ENCODE assay signal across 15 cellular contexts in genomic region chr13:47932953-47933687, GRCh38.
A peak's percentile ranks its signal among the peaks of the same experiment; 100 is the strongest.
DNase-seq lines count a peak whose midpoint lies in the region; ATAC-seq, FAIRE-seq and TF ChIP-seq lines count a peak whose summit lies in the region.
"Had no signal": no experiment of that assay in that cellular context is flagged by ENCODE, and none has a peak within 500 bp of the region (broad histone marks: within the 10 kb centered on the region; RNA-seq: fewer than 3 reads in every experiment).

No MANE protein-coding gene starts in this region.

- H4K8ac ChIP-seq in H1 (ENCODE audit: extremely low read depth, insufficient read depth, low read length): no peak overlapping the region

- TF ChIP-seq POLR2A in H1 (IDR thresholded peaks at IDR 0.05; ENCODE audit: control extremely low read depth in 1 of 2, low read depth in 2 of 2, low read length in 2 of 2): no peak

- WGBS in H1 (ENCODE audit: extremely low coverage in 1 of 2, insufficient coverage in 1 of 2, insufficient read length in 1 of 2, insufficient replicate concordance in 2 of 2, low coverage in 1 of 2, low lambda C conversion rate in 2 of 2, missing lambda C conversion rate in 1 of 2), 2 experiments: 80% methylated on average over 3 of the region's 3 CpGs; no CpG with 5 or more reads in 1 of the 2 experiments

- peaks cover 2 to 4% of the 10 kb centered on the region in 2 donors for H3K36me3 Mint-ChIP-seq in activated T-cell treated with anti-CD3 and anti-CD28 coated beads, Interleukin-2, amount 50 U/mL, for 72 hours (ENCODE audit: insufficient read depth in 2 of 2)

- no peaks in the 10 kb centered on the region; the same call in 1 of the 2 replicates for H3K27me3 ChIP-seq in BLaER1
- no peaks in the 10 kb centered on the region for H3K27me3 ChIP-seq in H1 (replicated peaks in 1 of 4; ENCODE audit: control insufficient read depth in 3 of 4, extremely low read depth in 1 of 4, insufficient read depth in 3 of 4, low read length in 3 of 4)

- no peak overlapping the region for H3K56ac ChIP-seq in H1 (replicated peaks; ENCODE audit: insufficient read length, low read depth, low read length)

- H3K9ac ChIP-seq in BLaER1 (no peak overlapping the region), H1 (replicated peaks in 1 of 4; ENCODE audit: extremely low read depth in 1 of 4, low read depth in 3 of 4, low read length in 3 of 4) (no peak overlapping the region)

- H2AK5ac ChIP-seq in H1 (ENCODE audit: low read depth, low read length): no peak overlapping the region

- TF ChIP-seq CTCF in HEK293 (tag by site-specific recombination; IDR thresholded peaks at IDR 0.05) (no peak), H1 (IDR thresholded peaks at IDR 0.05; ENCODE audit: control extremely low read depth in 1 of 3, insufficient read depth in 1 of 3, low read depth in 1 of 3, low read length in 3 of 3) (no peak)

- H3K27ac ChIP-seq in BLaER1: peak overlapping the region; percentile 60; the same call in 1 of the 2 replicates
- no peak overlapping the region for H3K27ac ChIP-seq in HEK293 (ENCODE audit: extremely low read depth, low read depth, low read length)
- no peak overlapping the region for H3K27ac ChIP-seq in H1 (ENCODE audit: low read depth, low read length)
- H3K27ac ChIP-seq: psoas muscle had no signal

- H3K4me2 ChIP-seq in BLaER1: peak overlapping the region; percentile 55
- H3K4me2 ChIP-seq in H1 (ENCODE audit: insufficient read depth in 1 of 2, low read depth in 2 of 2, low read length in 2 of 2): no peak overlapping the region; a peak in 1 of 4 replicates

- H3K4me3 ChIP-seq in BLaER1 (no peak overlapping the region), HEK293 (ENCODE audit: low read depth, low read length) (no peak overlapping the region), H1 (ENCODE audit: extremely low read depth in 1 of 4, insufficient read depth in 2 of 4, low read depth in 3 of 4, low read length in 4 of 4) (no peak overlapping the region)
- H3K4me3 ChIP-seq: psoas muscle had no signal

- H3K14ac ChIP-seq in H1 (ENCODE audit: insufficient read length): no peak overlapping the region

- POLR2A ChIA-PET in HEK293 (lab: Yijun Ruan, JAX): no interaction called here
- POLR2A ChIA-PET in H1 (lab: Charles Lee; ENCODE audit: partially characterized antibody): interaction anchor here (0.6 to 0.8 kb wide), 3 partner anchors 12 to 1277 kb away, joined by 3 to 5 read pairs (median 3); no protein-coding TSS in a partner anchor

- CTCF ChIA-PET in HEK293 (lab: Yijun Ruan, JAX) (no interaction called here), H1 (lab: Charles Lee; ENCODE audit: partially characterized antibody) (interaction anchor here (0.8 to 1.3 kb wide), 2 partner anchors 26 to 119 kb away, joined by 3 read pairs; no protein-coding TSS in a partner anchor)

- no peak for ATAC-seq in activated T-cell treated with anti-CD3 and anti-CD28 coated beads, Interleukin-2, amount 50 U/mL, for 72 hours (replicated peaks in 1 of 2)

- no peaks in the 10 kb centered on the region for H3K27me3 Mint-ChIP-seq in activated T-cell treated with anti-CD3 and anti-CD28 coated beads, Interleukin-2, amount 50 U/mL, for 72 hours (ENCODE audit: low read depth)
- H3K27me3 Mint-ChIP-seq: B cell; stimulated activated naive CD8-positive, alpha-beta T cell treated with anti-CD3 and anti-CD28 coated beads, Interleukin-15, Interleukin-2, amounts not matched to agents 100 ng/mL and 50 ng/mL, for 24 hours had no signal

- no peak overlapping the region for H2BK15ac ChIP-seq in H1 (ENCODE audit: low read length)

- H2BK120ac ChIP-seq in H1 (replicated peaks; ENCODE audit: low read depth, low read length): no peak overlapping the region

- H3K18ac ChIP-seq in H1 (ENCODE audit: extremely low read depth, low read length): no peak overlapping the region

- H4K20me1 ChIP-seq in BLaER1 (no peaks in the 10 kb centered on the region), H1 (replicated peaks in 1 of 2; ENCODE audit: control insufficient read depth in 1 of 2, insufficient read depth in 2 of 2, low read length in 2 of 2) (no peaks in the 10 kb centered on the region)

- DNase-seq in NCI-H2081 treated with DMSO at 0.1 percent for 48 hours (lab: John Stamatoyannopoulos, UW): peak; percentile 53
- no peak for DNase-seq in H1 (ENCODE audit: low read depth in 1 of 2, low spot score in 2 of 2)
- DNase-seq in putamen (ENCODE audit: low spot score): no peak
- no peak for DNase-seq in stimulated activated CD4-positive, alpha-beta T cell treated with anti-CD3 and anti-CD28 coated beads, Interleukin-4, amount 100 ng/mL, for 24 hours
- no peak for DNase-seq in T-helper 1 cell
- no peak for DNase-seq in activated T-cell treated with anti-CD3 and anti-CD28 coated beads, Interleukin-2, amount 50 U/mL, for 72 hours
- DNase-seq: NCI-H187 treated with DMSO at 0.1 percent for 48 hours; psoas muscle; stimulated activated CD4-positive, alpha-beta T cell treated with anti-CD3 and anti-CD28 coated beads, Interleukin-2, amount 100 ng/mL, for 48 hours had no signal

- peaks cover 0 to 1% of the 10 kb centered on the region in 2 donors for H3K9me3 Mint-ChIP-seq in activated T-cell treated with anti-CD3 and anti-CD28 coated beads, Interleukin-2, amount 50 U/mL, for 72 hours

- H3K23ac ChIP-seq in H1 (ENCODE audit: insufficient read length): no peak overlapping the region

- H3K27ac Mint-ChIP-seq in activated T-cell treated with anti-CD3 and anti-CD28 coated beads, Interleukin-2, amount 50 U/mL, for 72 hours: no peak overlapping the region
- H3K27ac Mint-ChIP-seq: mesothelial cell of epicardium; stimulated activated naive CD8-positive, alpha-beta T cell treated with anti-CD3 and anti-CD28 coated beads, Interleukin-15, Interleukin-2, amounts not matched to agents 100 ng/mL and 50 ng/mL, for 24 hours had no signal

- H3K79me1 ChIP-seq in H1 (ENCODE audit: low read depth, low read length): no peaks in the 10 kb centered on the region

- no peaks in the 10 kb centered on the region for H3K23me2 ChIP-seq in H1 (ENCODE audit: low read depth, low read length)

- H2AFZ ChIP-seq in H1 (ENCODE audit: low read length): no peak overlapping the region

- H3K4me1 Mint-ChIP-seq in activated T-cell treated with anti-CD3 and anti-CD28 coated beads, Interleukin-2, amount 50 U/mL, for 72 hours (ENCODE audit: low read depth): peaks cover 5% of the 10 kb centered on the region

- H3K9me3 ChIP-seq in BLaER1: peaks cover 16% of the 10 kb centered on the region
- H3K9me3 ChIP-seq in HEK293 (ENCODE audit: control insufficient read depth, insufficient read depth, low read depth, low read length): no peaks in the 10 kb centered on the region
- H3K9me3 ChIP-seq in H1 (ENCODE audit: insufficient read depth in 2 of 2, low read depth in 1 of 2, low read length in 1 of 2): peaks cover 2% of the 10 kb centered on the region in 2 experiments; a peak in 2 of 4 replicates
- H3K9me3 ChIP-seq: psoas muscle had no signal

- H2BK20ac ChIP-seq in H1 (ENCODE audit: low read length): no peak overlapping the region

- H3K4me1 ChIP-seq in BLaER1 (peaks cover 27% of the 10 kb centered on the region), HEK293 (ENCODE audit: control insufficient read depth, insufficient read depth, low read length) (0 out of 2 replicates have a peak, but pooled peaks cover 3% of the 10 kb centered on the region), H1 (replicated peaks in 1 of 4; ENCODE audit: control insufficient read depth in 3 of 4, insufficient read depth in 4 of 4, low read length in 3 of 4) (peaks cover 0 to 13% (median 7%) of the 10 kb centered on the region in 4 experiments; a peak in 4 of 7 replicates)

- H2BK5ac ChIP-seq in H1 (ENCODE audit: low read depth, low read length): peak overlapping the region; percentile 14; the same call in 1 of the 2 replicates

- H3K79me2 ChIP-seq in H1 (ENCODE audit: control insufficient read depth in 1 of 2, insufficient read depth in 2 of 2, low read length in 2 of 2): no peaks in the 10 kb centered on the region

- FAIRE-seq in H1 (lab: Jason Lieb, UNC): no peak
- FAIRE-seq: G401.6 had no signal

- no peak for TF ChIP-seq EP300 in H1 (IDR thresholded peaks at IDR 0.05; ENCODE audit: borderline replicate concordance in 1 of 2, low read depth in 2 of 2, low read length in 2 of 2)

- H3K36me3 ChIP-seq in BLaER1 (peaks cover 13% of the 10 kb centered on the region), HEK293 (ENCODE audit: control insufficient read depth in 2 of 2, insufficient read depth in 1 of 2, low read length in 2 of 2) (peaks cover 0 to 2% of the 10 kb centered on the region in 2 experiments; a peak in 1 of 3 replicates), H1 (ENCODE audit: control insufficient read depth in 2 of 4, insufficient read depth in 4 of 4, low read length in 3 of 4) (peaks cover 2 to 10% (median 5%) of the 10 kb centered on the region in 4 experiments; a peak in 4 of 8 replicates)

- no peak overlapping the region for H3K4me3 Mint-ChIP-seq in activated T-cell treated with anti-CD3 and anti-CD28 coated beads, Interleukin-2, amount 50 U/mL, for 72 hours
- H3K4me3 Mint-ChIP-seq: B cell; mesothelial cell of epicardium; stimulated activated naive CD8-positive, alpha-beta T cell treated with anti-CD3 and anti-CD28 coated beads, Interleukin-15, Interleukin-2, amounts not matched to agents 100 ng/mL and 50 ng/mL, for 24 hours had no signal

- no peak overlapping the region for H4K5ac ChIP-seq in H1 (ENCODE audit: insufficient read length, low read depth, low read length)

- H3K4ac ChIP-seq in H1 (replicated peaks; ENCODE audit: insufficient read length, low read depth, low read length): no peak overlapping the region

- H4K91ac ChIP-seq in H1 (replicated peaks; ENCODE audit: insufficient read length, low read length): no peak overlapping the region

- no peak overlapping the region for H2BK12ac ChIP-seq in H1 (ENCODE audit: low read depth, low read length)

- TF ChIP-seq RAD21 in H1 (IDR thresholded peaks at IDR 0.05 in 1 of 2, conservative IDR thresholded peaks at IDR 0.05 in 1 of 2; ENCODE audit: low read depth in 2 of 2, low read length in 2 of 2): no peak

TF ChIP-seq in HEK293, 187 proteins besides CTCF, POLR2A, EP300 and RAD21:
- TF ChIP-seq ZBTB20 (tag by site-specific recombination; IDR thresholded peaks at IDR 0.05) (0 out of 2 replicates have a peak, but pooled peaks have one; percentile 31), ZNF76 (tag by site-specific recombination; IDR thresholded peaks at IDR 0.05; ENCODE audit: borderline replicate concordance, low read depth) (no peak)
TF ChIP-seq in HEK293: peak in this region for 1.

TF ChIP-seq in H1, 55 proteins besides CTCF, POLR2A, EP300 and RAD21 (continues in another document):
- TF ChIP-seq RNF2 (IDR thresholded peaks at IDR 0.05; ENCODE audit: borderline replicate concordance, low read depth, low read length, missing control alignments, poor library complexity, severe bottlenecking): no peak
- no peak for TF ChIP-seq ATF3 (IDR thresholded peaks at IDR 0.05; ENCODE audit: insufficient read depth, low read depth, low read length)
- no peak for TF ChIP-seq MAX (IDR thresholded peaks at IDR 0.05)
- no peak for TF ChIP-seq SRF (IDR thresholded peaks at IDR 0.05; ENCODE audit: low read depth, low read length)
